ENCODE assay signal across 1 cellular context in genomic region chr7:36391436-36392198, GRCh38.
TF ChIP-seq lines count a peak whose summit lies in the region.

No MANE protein-coding gene starts in this region.

TF ChIP-seq in GM23338, 12 proteins besides CTCF, POLR2A, EP300 and RAD21 (continued from another document):
- TF ChIP-seq ZNF462 (CRISPR knock-in tag; IDR thresholded peaks at IDR 0.05): no peak
